1 cellular context compared by ENCODE assay signal in genomic region chr13:50125556-50126377, GRCh38.
A peak's percentile ranks its signal among the peaks of the same experiment; 100 is the strongest.
TF ChIP-seq lines count a peak whose summit lies in the region.

No MANE protein-coding gene starts in this region.

TF ChIP-seq in K562, 482 proteins besides CTCF, POLR2A, EP300 and RAD21 (continued from another document and continues in another):
- no peak for TF ChIP-seq CHD4 (IDR thresholded peaks at IDR 0.05; ENCODE audit: insufficient read depth, insufficient replicate concordance, low read depth, low read length, poor library complexity, severe bottlenecking)
- 0 out of 2 replicates have a peak, but pooled peaks have one; percentile 79 for TF ChIP-seq NR3C1 (CRISPR knock-in tag; IDR thresholded peaks at IDR 0.05)
- TF ChIP-seq ZNF696 (CRISPR knock-in tag; conservative IDR thresholded peaks at IDR 0.05) = no peak
- TF ChIP-seq RFX1 (IDR thresholded peaks at IDR 0.05) = no peak
- TF ChIP-seq, protein P1, sequence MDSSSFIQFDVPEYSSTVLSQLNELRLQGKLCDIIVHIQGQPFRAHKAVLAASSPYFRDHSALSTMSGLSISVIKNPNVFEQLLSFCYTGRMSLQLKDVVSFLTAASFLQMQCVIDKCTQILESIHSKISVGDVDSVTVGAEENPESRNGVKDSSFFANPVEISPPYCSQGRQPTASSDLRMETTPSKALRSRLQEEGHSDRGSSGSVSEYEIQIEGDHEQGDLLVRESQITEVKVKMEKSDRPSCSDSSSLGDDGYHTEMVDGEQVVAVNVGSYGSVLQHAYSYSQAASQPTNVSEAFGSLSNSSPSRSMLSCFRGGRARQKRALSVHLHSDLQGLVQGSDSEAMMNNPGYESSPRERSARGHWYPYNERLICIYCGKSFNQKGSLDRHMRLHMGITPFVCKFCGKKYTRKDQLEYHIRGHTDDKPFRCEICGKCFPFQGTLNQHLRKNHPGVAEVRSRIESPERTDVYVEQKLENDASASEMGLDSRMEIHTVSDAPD (CRISPR knock-in tag; IDR thresholded peaks at IDR 0.05) = no peak
- TF ChIP-seq SAFB2 (IDR thresholded peaks at IDR 0.05; ENCODE audit: borderline replicate concordance, low read depth, low read length, severe bottlenecking) = no peak
- no peak for TF ChIP-seq POU5F1 (IDR thresholded peaks at IDR 0.05; ENCODE audit: borderline replicate concordance, low read depth, low read length, partially characterized antibody)
- no peak for TF ChIP-seq BRD4 (IDR thresholded peaks at IDR 0.05)
- peak; percentile 33 for TF ChIP-seq RBBP5 (IDR thresholded peaks at IDR 0.05; ENCODE audit: borderline replicate concordance, insufficient read depth, low read length, poor library complexity, severe bottlenecking)
- no peak for TF ChIP-seq SAP30 (IDR thresholded peaks at IDR 0.05; ENCODE audit: borderline replicate concordance, insufficient read depth, low read depth, low read length, poor library complexity, severe bottlenecking)
- peak in 1 of 2 experiments; percentile 64; a peak in 1 of 4 replicates for TF ChIP-seq NONO (IDR thresholded peaks at IDR 0.05; ENCODE audit: low read depth in 2 of 2, low read length in 1 of 2)
- no peak for TF ChIP-seq E2F4 (CRISPR knock-in tag; IDR thresholded peaks at IDR 0.05; ENCODE audit: low read depth)
- no peak for TF ChIP-seq RNF2 (IDR thresholded peaks at IDR 0.05)
- TF ChIP-seq, protein P2, sequence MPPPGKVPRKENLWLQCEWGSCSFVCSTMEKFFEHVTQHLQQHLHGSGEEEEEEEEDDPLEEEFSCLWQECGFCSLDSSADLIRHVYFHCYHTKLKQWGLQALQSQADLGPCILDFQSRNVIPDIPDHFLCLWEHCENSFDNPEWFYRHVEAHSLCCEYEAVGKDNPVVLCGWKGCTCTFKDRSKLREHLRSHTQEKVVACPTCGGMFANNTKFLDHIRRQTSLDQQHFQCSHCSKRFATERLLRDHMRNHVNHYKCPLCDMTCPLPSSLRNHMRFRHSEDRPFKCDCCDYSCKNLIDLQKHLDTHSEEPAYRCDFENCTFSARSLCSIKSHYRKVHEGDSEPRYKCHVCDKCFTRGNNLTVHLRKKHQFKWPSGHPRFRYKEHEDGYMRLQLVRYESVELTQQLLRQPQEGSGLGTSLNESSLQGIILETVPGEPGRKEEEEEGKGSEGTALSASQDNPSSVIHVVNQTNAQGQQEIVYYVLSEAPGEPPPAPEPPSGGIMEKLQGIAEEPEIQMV (tag; conservative IDR thresholded peaks at IDR 0.05; ENCODE audit: low read depth) = no peak
- no peak for TF ChIP-seq RHOXF2B (CRISPR knock-in tag; conservative IDR thresholded peaks at IDR 0.05)
- no peak for TF ChIP-seq ZBTB2 (IDR thresholded peaks at IDR 0.05)
- TF ChIP-seq HDGF (IDR thresholded peaks at IDR 0.05) = no peak
- no peak for TF ChIP-seq ZFP1 (CRISPR knock-in tag; IDR thresholded peaks at IDR 0.05)
- no peak for TF ChIP-seq MTA2 (IDR thresholded peaks at IDR 0.05; ENCODE audit: low read depth)
- no peak for TF ChIP-seq PPARD (CRISPR knock-in tag; IDR thresholded peaks at IDR 0.05)
- TF ChIP-seq, protein P3, sequence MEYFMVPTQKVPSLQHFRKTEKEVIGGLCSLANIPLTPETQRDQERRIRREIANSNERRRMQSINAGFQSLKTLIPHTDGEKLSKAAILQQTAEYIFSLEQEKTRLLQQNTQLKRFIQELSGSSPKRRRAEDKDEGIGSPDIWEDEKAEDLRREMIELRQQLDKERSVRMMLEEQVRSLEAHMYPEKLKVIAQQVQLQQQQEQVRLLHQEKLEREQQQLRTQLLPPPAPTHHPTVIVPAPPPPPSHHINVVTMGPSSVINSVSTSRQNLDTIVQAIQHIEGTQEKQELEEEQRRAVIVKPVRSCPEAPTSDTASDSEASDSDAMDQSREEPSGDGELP (CRISPR knock-in tag; IDR thresholded peaks at IDR 0.05; ENCODE audit: borderline replicate concordance) = peak; percentile 35; the same call in 1 of the 2 replicates
- TF ChIP-seq, protein P4, sequence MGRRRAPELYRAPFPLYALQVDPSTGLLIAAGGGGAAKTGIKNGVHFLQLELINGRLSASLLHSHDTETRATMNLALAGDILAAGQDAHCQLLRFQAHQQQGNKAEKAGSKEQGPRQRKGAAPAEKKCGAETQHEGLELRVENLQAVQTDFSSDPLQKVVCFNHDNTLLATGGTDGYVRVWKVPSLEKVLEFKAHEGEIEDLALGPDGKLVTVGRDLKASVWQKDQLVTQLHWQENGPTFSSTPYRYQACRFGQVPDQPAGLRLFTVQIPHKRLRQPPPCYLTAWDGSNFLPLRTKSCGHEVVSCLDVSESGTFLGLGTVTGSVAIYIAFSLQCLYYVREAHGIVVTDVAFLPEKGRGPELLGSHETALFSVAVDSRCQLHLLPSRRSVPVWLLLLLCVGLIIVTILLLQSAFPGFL (CRISPR knock-in tag; IDR thresholded peaks at IDR 0.05) = no peak
- TF ChIP-seq ZNF436 (CRISPR knock-in tag; IDR thresholded peaks at IDR 0.05) = no peak
- no peak for TF ChIP-seq SP1 (CRISPR knock-in tag; IDR thresholded peaks at IDR 0.05)
- TF ChIP-seq MCM7 (IDR thresholded peaks at IDR 0.05) = no peak
- no peak for TF ChIP-seq CBFA2T2 (conservative IDR thresholded peaks at IDR 0.05)
- no peak for TF ChIP-seq XRCC3 (IDR thresholded peaks at IDR 0.05)
- TF ChIP-seq POLR3A (IDR thresholded peaks at IDR 0.05; ENCODE audit: borderline replicate concordance, extremely low read depth, insufficient read depth, insufficient read length) = no peak
- 0 out of 2 replicates have a peak, but pooled peaks have one; percentile 48 for TF ChIP-seq GABPB1 (CRISPR knock-in tag; IDR thresholded peaks at IDR 0.05)
- TF ChIP-seq ADNP (tag; IDR thresholded peaks at IDR 0.05) = no peak
- TF ChIP-seq, protein P5, sequence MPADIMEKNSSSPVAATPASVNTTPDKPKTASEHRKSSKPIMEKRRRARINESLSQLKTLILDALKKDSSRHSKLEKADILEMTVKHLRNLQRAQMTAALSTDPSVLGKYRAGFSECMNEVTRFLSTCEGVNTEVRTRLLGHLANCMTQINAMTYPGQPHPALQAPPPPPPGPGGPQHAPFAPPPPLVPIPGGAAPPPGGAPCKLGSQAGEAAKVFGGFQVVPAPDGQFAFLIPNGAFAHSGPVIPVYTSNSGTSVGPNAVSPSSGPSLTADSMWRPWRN (IDR thresholded peaks at IDR 0.05; ENCODE audit: low read depth) = no peak
- TF ChIP-seq NFATC3 (IDR thresholded peaks at IDR 0.05) = no peak
- no peak for TF ChIP-seq TEAD1 (CRISPR knock-in tag; IDR thresholded peaks at IDR 0.05)
- peak; percentile 43 for TF ChIP-seq U2AF1 (optimal IDR thresholded peaks at IDR 0.05; ENCODE audit: low read depth, low read length)
- no peak for TF ChIP-seq ETS1 (conservative IDR thresholded peaks at IDR 0.05; ENCODE audit: control insufficient read depth, low read depth, low read length)
- TF ChIP-seq PHTF2 (CRISPR knock-in tag; IDR thresholded peaks at IDR 0.05) = no peak
- TF ChIP-seq BRF1 (IDR thresholded peaks at IDR 0.05; ENCODE audit: borderline replicate concordance, extremely low read depth, insufficient read length) = no peak
- TF ChIP-seq, protein P6, sequence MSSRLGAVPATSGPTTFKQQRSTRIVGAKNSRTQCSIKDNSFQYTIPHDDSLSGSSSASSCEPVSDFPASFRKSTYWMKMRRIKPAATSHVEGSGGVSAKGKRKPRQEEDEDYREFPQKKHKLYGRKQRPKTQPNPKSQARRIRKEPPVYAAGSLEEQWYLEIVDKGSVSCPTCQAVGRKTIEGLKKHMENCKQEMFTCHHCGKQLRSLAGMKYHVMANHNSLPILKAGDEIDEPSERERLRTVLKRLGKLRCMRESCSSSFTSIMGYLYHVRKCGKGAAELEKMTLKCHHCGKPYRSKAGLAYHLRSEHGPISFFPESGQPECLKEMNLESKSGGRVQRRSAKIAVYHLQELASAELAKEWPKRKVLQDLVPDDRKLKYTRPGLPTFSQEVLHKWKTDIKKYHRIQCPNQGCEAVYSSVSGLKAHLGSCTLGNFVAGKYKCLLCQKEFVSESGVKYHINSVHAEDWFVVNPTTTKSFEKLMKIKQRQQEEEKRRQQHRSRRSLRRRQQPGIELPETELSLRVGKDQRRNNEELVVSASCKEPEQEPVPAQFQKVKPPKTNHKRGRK (tag; IDR thresholded peaks at IDR 0.05) = no peak
- no peak for TF ChIP-seq C11orf30 (IDR thresholded peaks at IDR 0.05; ENCODE audit: low read depth)
- TF ChIP-seq ZEB2 (IDR thresholded peaks at IDR 0.05) = no peak
- TF ChIP-seq BRF2 (IDR thresholded peaks at IDR 0.05; ENCODE audit: borderline replicate concordance, insufficient read depth, insufficient read length) = no peak
- TF ChIP-seq ZNF277 (CRISPR knock-in tag; IDR thresholded peaks at IDR 0.05; ENCODE audit: borderline replicate concordance) = no peak
- TF ChIP-seq PTTG1 (tag; IDR thresholded peaks at IDR 0.05; ENCODE audit: low read depth) = no peak
- no peak for TF ChIP-seq SMARCC2 (IDR thresholded peaks at IDR 0.05; ENCODE audit: low read depth)
- TF ChIP-seq, protein P7, sequence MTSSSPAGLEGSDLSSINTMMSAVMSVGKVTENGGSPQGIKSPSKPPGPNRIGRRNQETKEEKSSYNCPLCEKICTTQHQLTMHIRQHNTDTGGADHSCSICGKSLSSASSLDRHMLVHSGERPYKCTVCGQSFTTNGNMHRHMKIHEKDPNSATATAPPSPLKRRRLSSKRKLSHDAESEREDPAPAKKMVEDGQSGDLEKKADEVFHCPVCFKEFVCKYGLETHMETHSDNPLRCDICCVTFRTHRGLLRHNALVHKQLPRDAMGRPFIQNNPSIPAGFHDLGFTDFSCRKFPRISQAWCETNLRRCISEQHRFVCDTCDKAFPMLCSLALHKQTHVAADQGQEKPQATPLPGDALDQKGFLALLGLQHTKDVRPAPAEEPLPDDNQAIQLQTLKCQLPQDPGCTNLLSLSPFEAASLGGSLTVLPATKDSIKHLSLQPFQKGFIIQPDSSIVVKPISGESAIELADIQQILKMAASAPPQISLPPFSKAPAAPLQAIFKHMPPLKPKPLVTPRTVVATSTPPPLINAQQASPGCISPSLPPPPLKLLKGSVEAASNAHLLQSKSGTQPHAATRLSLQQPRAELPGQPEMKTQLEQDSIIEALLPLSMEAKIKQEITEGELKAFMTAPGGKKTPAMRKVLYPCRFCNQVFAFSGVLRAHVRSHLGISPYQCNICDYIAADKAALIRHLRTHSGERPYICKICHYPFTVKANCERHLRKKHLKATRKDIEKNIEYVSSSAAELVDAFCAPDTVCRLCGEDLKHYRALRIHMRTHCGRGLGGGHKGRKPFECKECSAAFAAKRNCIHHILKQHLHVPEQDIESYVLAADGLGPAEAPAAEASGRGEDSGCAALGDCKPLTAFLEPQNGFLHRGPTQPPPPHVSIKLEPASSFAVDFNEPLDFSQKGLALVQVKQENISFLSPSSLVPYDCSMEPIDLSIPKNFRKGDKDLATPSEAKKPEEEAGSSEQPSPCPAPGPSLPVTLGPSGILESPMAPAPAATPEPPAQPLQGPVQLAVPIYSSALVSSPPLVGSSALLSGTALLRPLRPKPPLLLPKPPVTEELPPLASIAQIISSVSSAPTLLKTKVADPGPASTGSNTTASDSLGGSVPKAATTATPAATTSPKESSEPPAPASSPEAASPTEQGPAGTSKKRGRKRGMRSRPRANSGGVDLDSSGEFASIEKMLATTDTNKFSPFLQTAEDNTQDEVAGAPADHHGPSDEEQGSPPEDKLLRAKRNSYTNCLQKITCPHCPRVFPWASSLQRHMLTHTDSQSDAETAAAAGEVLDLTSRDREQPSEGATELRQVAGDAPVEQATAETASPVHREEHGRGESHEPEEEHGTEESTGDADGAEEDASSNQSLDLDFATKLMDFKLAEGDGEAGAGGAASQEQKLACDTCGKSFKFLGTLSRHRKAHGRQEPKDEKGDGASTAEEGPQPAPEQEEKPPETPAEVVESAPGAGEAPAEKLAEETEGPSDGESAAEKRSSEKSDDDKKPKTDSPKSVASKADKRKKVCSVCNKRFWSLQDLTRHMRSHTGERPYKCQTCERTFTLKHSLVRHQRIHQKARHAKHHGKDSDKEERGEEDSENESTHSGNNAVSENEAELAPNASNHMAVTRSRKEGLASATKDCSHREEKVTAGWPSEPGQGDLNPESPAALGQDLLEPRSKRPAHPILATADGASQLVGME (CRISPR knock-in tag; IDR thresholded peaks at IDR 0.05) = no peak
- no peak for TF ChIP-seq ZNF184 (CRISPR knock-in tag; IDR thresholded peaks at IDR 0.05)
